ENCODE assay signal across 8 cellular contexts in the genomic region with DNA sequence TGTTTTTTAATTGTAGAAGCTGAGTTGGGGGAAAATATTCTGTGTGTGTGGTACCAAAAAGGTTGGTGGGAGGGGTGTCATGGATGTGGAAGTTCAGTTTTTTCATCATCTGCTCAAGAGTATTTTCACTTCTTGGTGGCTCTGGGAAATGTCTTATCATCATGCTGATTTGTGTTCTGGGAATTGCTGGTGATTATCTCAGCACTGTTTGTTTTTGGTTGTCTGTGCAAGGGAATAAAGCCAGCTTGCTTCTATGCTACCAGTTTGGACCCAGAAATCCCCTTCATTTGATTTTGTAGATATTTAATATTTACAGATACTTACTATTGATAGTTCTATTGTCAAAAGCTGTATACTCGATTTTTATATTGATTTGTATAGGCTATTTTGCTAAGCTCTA.
"Had no signal": no experiment of that assay in that cellular context is flagged by ENCODE, and none has a peak within 500 bp of the region (broad histone marks: within the 10 kb centered on the region; RNA-seq: fewer than 3 reads in every experiment).

No MANE protein-coding gene starts in this region.

- H3K36me3 Mint-ChIP-seq: IgD-negative memory B cell had no signal

- H3K4me1 Mint-ChIP-seq: GM23338, H9, IgD-negative memory B cell had no signal

- H3K4me3 ChIP-seq: GM23338 had no signal

- FAIRE-seq: H1, H54, HepG2 had no signal

- H3K27me3 Mint-ChIP-seq: IgD-negative memory B cell had no signal

- H2AFZ ChIP-seq: GM23338 had no signal

- H3K27ac ChIP-seq: HL-60 had no signal

- DNase-seq: H9, HCEC 1CT had no signal

- H3K4me2 ChIP-seq: GM23338 had no signal

- H3K27ac Mint-ChIP-seq: GM23338, H9, IgD-negative memory B cell had no signal

- H3K4me3 Mint-ChIP-seq: GM23338, H9, IgD-negative memory B cell had no signal
